23 cellular contexts compared by ENCODE assay signal in the genomic region with DNA sequence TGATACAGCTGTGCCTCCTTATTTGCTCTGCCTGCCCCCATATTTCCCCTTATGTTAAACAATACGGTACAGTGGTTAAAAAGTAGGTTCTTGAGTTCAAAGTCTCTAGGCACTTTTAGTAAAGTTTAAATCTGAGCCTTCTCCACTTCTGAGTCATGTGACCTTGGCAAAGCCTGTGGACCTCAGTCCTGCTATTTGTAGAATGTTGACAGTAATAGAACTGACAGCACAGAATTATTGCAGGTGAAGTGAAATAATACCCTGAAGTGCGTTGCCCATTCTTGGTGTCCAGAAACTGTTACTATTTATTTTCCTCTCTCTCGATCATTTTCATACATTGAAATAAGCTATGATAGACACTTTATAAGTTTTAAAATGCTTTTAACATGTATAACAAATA.
"Had no signal": no experiment of that assay in that cellular context is flagged by ENCODE, and none has a peak within 500 bp of the region (broad histone marks: within the 10 kb centered on the region; RNA-seq: fewer than 3 reads in every experiment).

No MANE protein-coding gene starts in this region.

- H3K4me2 ChIP-seq: neural progenitor cell had no signal

- H2AFZ ChIP-seq: neural progenitor cell had no signal

- H3K4me3 ChIP-seq: neural progenitor cell, SK-N-MC, upper lobe of right lung had no signal

- FAIRE-seq: colon had no signal

- H3K4me1 ChIP-seq: upper lobe of right lung had no signal

- H3K27ac ChIP-seq: foreskin keratinocyte, neural progenitor cell, SK-N-MC, upper lobe of right lung, VCaP had no signal

- H3K27me3 ChIP-seq: foreskin keratinocyte, neural progenitor cell, upper lobe of right lung had no signal

- H3K36me3 ChIP-seq: neural progenitor cell, upper lobe of right lung had no signal

- DNase-seq: activated CD4-positive, alpha-beta T cell treated with anti-CD3 and anti-CD28 coated beads, Interleukin-2, amount 10 ng/mL, durations not matched to agents 24 days and 14 days; activated CD8-positive, alpha-beta memory T cell treated with anti-CD3 and anti-CD28 coated beads, Interleukin-2, amount 10 ng/mL, durations not matched to agents 7 days and 5 days; activated CD8-positive, alpha-beta T cell treated with anti-CD3 and anti-CD28 coated beads for 36 hours; activated effector memory CD4-positive, alpha-beta T cell treated with anti-CD3 and anti-CD28 coated beads, Interleukin-2, amount 50 U/mL, for 16 hours; activated T-cell treated with anti-CD3 and anti-CD28 coated beads for 4 hours; aorta; central memory CD4-positive, alpha-beta T cell; effector memory CD4-positive, alpha-beta T cell; foreskin keratinocyte; glutamatergic neuron; hypothalamus; islet precursor cell; left colon; naive thymus-derived CD4-positive, alpha-beta T cell; stimulated activated CD4-positive, alpha-beta T cell treated with anti-CD3 and anti-CD28 coated beads, Interleukin-4, amount 100 ng/mL, for 1 hour; stimulated activated naive CD4-positive, alpha-beta T cell; upper lobe of right lung had no signal

- H3K9ac ChIP-seq: neural progenitor cell had no signal

- ATAC-seq: activated CD4-positive, CD25-positive, alpha-beta regulatory T cell treated with anti-CD3 and anti-CD28 coated beads, Interleukin-2, amount 50 U/mL, for 24 hours; activated CD8-positive, alpha-beta memory T cell treated with anti-CD3 and anti-CD28 coated beads, Interleukin-2, amount 10 ng/mL, durations not matched to agents 7 days and 5 days; activated CD8-positive, alpha-beta T cell treated with anti-CD3 and anti-CD28 coated beads for 36 hours; foreskin keratinocyte; left colon; naive thymus-derived CD4-positive, alpha-beta T cell; sciatic nerve; upper lobe of right lung had no signal

- H3K9me3 ChIP-seq: upper lobe of right lung had no signal
